11 cellular contexts compared by ENCODE assay signal in the genomic region with DNA sequence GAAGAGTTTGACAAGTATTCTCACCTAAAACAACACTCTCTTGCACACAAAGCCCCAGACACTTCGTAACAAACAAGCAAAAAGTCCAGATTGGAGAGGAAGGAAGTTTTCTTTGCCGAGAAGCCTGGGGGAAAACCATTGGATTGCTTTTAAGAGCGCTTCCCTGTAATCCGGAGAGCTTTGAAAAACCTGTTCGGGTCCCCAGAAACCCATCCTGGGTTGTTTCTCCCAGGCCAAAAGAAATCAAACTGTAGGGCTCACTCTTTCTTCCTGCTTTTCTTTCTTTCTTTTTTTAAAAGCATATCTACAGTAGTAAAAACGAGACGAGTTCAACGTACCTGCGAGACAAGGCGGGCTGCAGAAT. TPM values are rescaled to one million over a fixed set of nuclear protein-coding genes. Genes with fewer than 3 reads are reported as not detected.
DNase-seq lines count a peak whose midpoint lies in the region; ATAC-seq and TF ChIP-seq lines count a peak whose summit lies in the region.
"Had no signal": no experiment of that assay in that cellular context is flagged by ENCODE, and none has a peak within 500 bp of the region (broad histone marks: within the 10 kb centered on the region; RNA-seq: fewer than 3 reads in every experiment).

No MANE protein-coding gene starts in this region.

- peak overlapping the region; percentile 54 to 85 (median 65) for H3K4me3 Mint-ChIP-seq in CD8-positive, alpha-beta memory T cell
- H3K4me3 Mint-ChIP-seq in nephron progenitor cell, result peak overlapping the region; percentile 91

- peaks cover 20 to 27% (median 24%) of the 10 kb centered on the region in 3 donors for H3K4me1 Mint-ChIP-seq in CD8-positive, alpha-beta memory T cell
- H3K4me1 Mint-ChIP-seq in nephron progenitor cell, result peaks cover 71% of the 10 kb centered on the region

- peaks cover 44% of the 10 kb centered on the region for H3K27me3 ChIP-seq in CD8-positive, alpha-beta memory T cell (ENCODE audit: insufficient read depth, low read length, poor library complexity, severe bottlenecking)

- peaks cover 57 to 82% of the 10 kb centered on the region in 2 donors for H3K27me3 Mint-ChIP-seq in CD8-positive, alpha-beta memory T cell
- peaks cover 71% of the 10 kb centered on the region for H3K27me3 Mint-ChIP-seq in nephron progenitor cell (ENCODE audit: low read depth, poor library complexity)

- peak overlapping the region in 1 of 8 donors; percentile 20 for H3K27ac Mint-ChIP-seq in CD8-positive, alpha-beta memory T cell
- no peak overlapping the region for H3K27ac Mint-ChIP-seq in nephron progenitor cell

- no peak overlapping the region for H3K27ac ChIP-seq in CD8-positive, alpha-beta memory T cell (ENCODE audit: low read depth, low read length)
- no peak overlapping the region for H3K27ac ChIP-seq in coronary artery
- H3K27ac ChIP-seq: adrenal gland had no signal

- ATAC-seq in GM19035 (IDR thresholded peaks at IDR 0.05; ENCODE audit: unreplicated experiment) (no peak), HG02623 (IDR thresholded peaks at IDR 0.05; ENCODE audit: unreplicated experiment) (no peak)

- TF ChIP-seq CTCF in coronary artery (IDR thresholded peaks at IDR 0.05), result no peak
- TF ChIP-seq CTCF in nephron progenitor cell (IDR thresholded peaks at IDR 0.05), result no peak

- DNase-seq in CD8-positive, alpha-beta memory T cell, result no peak
- DNase-seq in M059J (ENCODE audit: low read depth), result peak; percentile 23
- no peak for DNase-seq in coronary artery (ENCODE audit: low spot score)
- no peak for DNase-seq in nephron progenitor cell
- DNase-seq in DMS 273 (lab: John Stamatoyannopoulos, UW; ENCODE audit: unreplicated experiment), result no peak
- DNase-seq in hippocampal formation (lab: John Stamatoyannopoulos, UW), result no peak
- DNase-seq: adrenal gland, substantia nigra had no signal

- CTCF ChIA-PET in CD8-positive, alpha-beta memory T cell (lab: Charles Lee), result no interaction called here

- no peaks in the 10 kb centered on the region for H3K36me3 ChIP-seq in CD8-positive, alpha-beta memory T cell (ENCODE audit: insufficient read depth, low read length)
- H3K36me3 ChIP-seq: adrenal gland had no signal

- H3K9me3 ChIP-seq in CD8-positive, alpha-beta memory T cell (ENCODE audit: low read length), result no peaks in the 10 kb centered on the region
- H3K9me3 ChIP-seq: adrenal gland had no signal

- POLR2A ChIA-PET in CD8-positive, alpha-beta memory T cell (lab: Charles Lee), result no interaction called here

- H3K9me3 Mint-ChIP-seq in CD8-positive, alpha-beta memory T cell, result peaks cover 15 to 37% (median 28%) of the 10 kb centered on the region in 5 donors
- no peaks in the 10 kb centered on the region for H3K9me3 Mint-ChIP-seq in nephron progenitor cell

- no peak overlapping the region for H3K4me3 ChIP-seq in CD8-positive, alpha-beta memory T cell (ENCODE audit: low read length)
- peak overlapping the region; percentile 64 for H3K4me3 ChIP-seq in coronary artery

- peaks cover 0 to 1% (median 0%) of the 10 kb centered on the region in 3 donors for H3K36me3 Mint-ChIP-seq in CD8-positive, alpha-beta memory T cell
- H3K36me3 Mint-ChIP-seq in nephron progenitor cell (ENCODE audit: low read depth), result no peaks in the 10 kb centered on the region

- H3K4me1 ChIP-seq in CD8-positive, alpha-beta memory T cell (ENCODE audit: insufficient read depth, low read length), result peaks cover 13% of the 10 kb centered on the region

RNA-seq across cellular contexts. Expression of a gene that starts 0.7 kb away (rescaled TPM):
- total RNA-seq in CD8-positive, alpha-beta memory T cell, result not detected
- polyA plus RNA-seq in CD8-positive, alpha-beta memory T cell, result not detected
- not detected in 2 replicates for total RNA-seq in M059J (2014; rRNA removed; shearing (Covaris generic))
- total RNA-seq: adrenal gland, mucosa of gallbladder had no signal
- polyA plus RNA-seq: adrenal gland had no signal
